ENCODE assay signal across 8 cellular contexts in the genomic region with DNA sequence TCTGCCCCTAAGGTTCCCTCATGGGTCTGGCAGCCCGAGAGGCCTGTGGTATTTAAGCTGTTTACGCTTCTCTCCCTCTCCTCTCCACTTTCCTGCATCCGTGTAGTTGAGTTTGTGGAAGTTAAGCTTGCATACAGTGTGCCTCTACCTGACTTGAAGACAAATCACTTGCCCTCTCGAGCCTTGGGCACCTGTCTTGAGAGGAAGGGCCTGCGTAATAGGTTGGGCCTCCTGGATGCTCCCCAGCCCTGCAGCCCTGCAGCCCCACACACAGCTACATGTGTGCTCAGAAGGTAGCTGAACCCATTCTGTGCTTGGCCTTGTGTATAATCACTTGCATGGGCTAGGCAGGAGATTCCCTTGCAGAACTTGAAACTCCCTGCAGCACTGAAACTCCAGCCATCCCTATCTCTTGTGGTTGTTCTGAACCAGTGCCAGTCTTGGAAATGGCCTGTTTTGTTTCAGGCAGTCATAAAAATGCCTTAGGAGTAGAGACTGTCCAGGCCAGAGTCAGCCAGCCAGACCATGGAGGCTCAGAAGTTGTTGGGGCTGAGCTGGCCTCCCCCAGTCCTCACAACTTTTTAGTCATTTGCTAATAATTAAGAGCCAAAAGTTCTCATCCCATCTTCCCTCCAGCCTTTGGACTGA.
DNase-seq lines count a peak whose midpoint lies in the region; ATAC-seq and TF ChIP-seq lines count a peak whose summit lies in the region.

No MANE protein-coding gene starts in this region.

- TF ChIP-seq CTCF in AG10803 (conservative IDR thresholded peaks at IDR 0.05; ENCODE audit: low read length) (no peak), OCI-LY3 (IDR thresholded peaks at IDR 0.05; ENCODE audit: low read depth, low read length) (no peak), CD14-positive monocyte (IDR thresholded peaks at IDR 0.05) (no peak)

- no peaks in the 10 kb centered on the region for H3K4me1 Mint-ChIP-seq in CD14-positive monocyte

- H3K79me1 ChIP-seq in neuronal stem cell (ENCODE audit: low read depth, low read length) = no peaks in the 10 kb centered on the region

- no peak overlapping the region for H4K91ac ChIP-seq in neuronal stem cell (ENCODE audit: low read depth, low read length, poor library complexity)

- peak overlapping the region in 1 of 7 donors; percentile 21 for H3K27ac Mint-ChIP-seq in CD14-positive monocyte

- no peak overlapping the region for H2AFZ ChIP-seq in OCI-LY3 (ENCODE audit: low read depth, low read length)
- H2AFZ ChIP-seq in neuronal stem cell (ENCODE audit: low read length) = no peak overlapping the region

- no peak overlapping the region for H3K4ac ChIP-seq in neuronal stem cell (ENCODE audit: low read length)

- CTCF ChIA-PET in HEK293T (lab: Yijun Ruan, JAX) = no interaction called here

- ATAC-seq in esophagus mucosa = peak; percentile 14

- H2BK12ac ChIP-seq in neuronal stem cell (ENCODE audit: low read length) = no peak overlapping the region

- peak overlapping the region; percentile 42 for H3K14ac ChIP-seq in neuronal stem cell (ENCODE audit: low read length)

- peaks cover 0 to 1% (median 0%) of the 10 kb centered on the region in 3 donors for H3K27me3 Mint-ChIP-seq in CD14-positive monocyte (ENCODE audit: low read depth in 3 of 3)

- no peak overlapping the region for H2BK15ac ChIP-seq in neuronal stem cell (ENCODE audit: low read length)

- H3K9me3 Mint-ChIP-seq in CD14-positive monocyte = peaks cover 0 to 2% (median 0%) of the 10 kb centered on the region in 7 donors

- H3K9me3 ChIP-seq in OCI-LY3 (ENCODE audit: insufficient read depth, low read length) (no peaks in the 10 kb centered on the region), neuronal stem cell (replicated peaks in 1 of 2; ENCODE audit: control insufficient read depth in 2 of 2, insufficient read depth in 1 of 2, low read depth in 1 of 2, low read length in 2 of 2) (no peaks in the 10 kb centered on the region), SJCRH30 (replicated peaks) (no peaks in the 10 kb centered on the region)

- peak overlapping the region; percentile 73 for H3K4me2 ChIP-seq in OCI-LY3 (ENCODE audit: low read length)
- no peak overlapping the region for H3K4me2 ChIP-seq in neuronal stem cell (ENCODE audit: insufficient read depth, low read length, poor library complexity, severe bottlenecking)

- no peaks in the 10 kb centered on the region for H3K79me2 ChIP-seq in OCI-LY3 (ENCODE audit: low read length)

- H3K23ac ChIP-seq in neuronal stem cell (ENCODE audit: low read depth, low read length, poor library complexity) = no peak overlapping the region

- no peak overlapping the region for H3K18ac ChIP-seq in neuronal stem cell (ENCODE audit: low read length)

- H4K8ac ChIP-seq in neuronal stem cell (ENCODE audit: low read depth, low read length) = no peak overlapping the region

- POLR2A ChIA-PET in HEK293T (lab: Yijun Ruan, JAX) = no interaction called here

- H3K4me1 ChIP-seq in OCI-LY3 (ENCODE audit: low read length) (peaks cover 68% of the 10 kb centered on the region), neuronal stem cell (ENCODE audit: control insufficient read depth in 2 of 2, insufficient read depth in 1 of 2, low read depth in 1 of 2, low read length in 2 of 2) (peaks cover 0 to 8% of the 10 kb centered on the region in 2 donors), SJCRH30 (no peaks in the 10 kb centered on the region)

- H3K9ac ChIP-seq in OCI-LY3 (ENCODE audit: low read length) (peak overlapping the region; percentile 70), neuronal stem cell (ENCODE audit: low read depth, low read length, poor library complexity) (no peak overlapping the region)

- no peak overlapping the region for H3K4me3 ChIP-seq in AG10803 (ENCODE audit: low read length)
- peak overlapping the region; percentile 29 for H3K4me3 ChIP-seq in OCI-LY3 (ENCODE audit: low read length)
- no peak overlapping the region for H3K4me3 ChIP-seq in neuronal stem cell (ENCODE audit: low read length in 2 of 2)
- no peak overlapping the region for H3K4me3 ChIP-seq in SJCRH30

- H2BK5ac ChIP-seq in neuronal stem cell (ENCODE audit: low read length) = no peak overlapping the region

- intact Hi-C loops in CD14-positive monocyte (cut with micrococcal nuclease) = no loop called here

- no peak overlapping the region for H2BK120ac ChIP-seq in neuronal stem cell (ENCODE audit: low read depth, low read length)

- peak overlapping the region; percentile 95 for H3K27ac ChIP-seq in OCI-LY3 (ENCODE audit: low read length)
- no peak overlapping the region for H3K27ac ChIP-seq in neuronal stem cell (replicated peaks; ENCODE audit: low read length)
- no peak overlapping the region for H3K27ac ChIP-seq in SJCRH30

- H3K36me3 Mint-ChIP-seq in CD14-positive monocyte = peaks cover 62 to 71% of the 10 kb centered on the region in 2 donors

- no CpG with 5 or more reads among the region's 5 CpGs for WGBS in neuronal stem cell (ENCODE audit: extremely low coverage in 2 of 2, insufficient read length in 2 of 2, insufficient replicate concordance in 1 of 2), 2 donors

- no peak overlapping the region for H2AK5ac ChIP-seq in neuronal stem cell (ENCODE audit: low read depth, low read length)

- no peak overlapping the region for H3K4me3 Mint-ChIP-seq in CD14-positive monocyte

- H4K20me1 ChIP-seq in OCI-LY3 (ENCODE audit: insufficient read depth, low read length) = no peaks in the 10 kb centered on the region

- peak; percentile 91 for DNase-seq in AG10803 (ENCODE audit: low read depth)
- no peak for DNase-seq in neuronal stem cell (ENCODE audit: low spot score)
- no peak for DNase-seq in HEK293T (ENCODE audit: extremely low spot score)
- no peak for DNase-seq in CD14-positive monocyte (ENCODE audit: low spot score)
- no peak for DNase-seq in SJCRH30
- DNase-seq in HT-29 (ENCODE audit: low spot score) = no peak

- no peaks in the 10 kb centered on the region for H3K27me3 ChIP-seq in OCI-LY3 (ENCODE audit: low read depth, low read length)
- no peaks in the 10 kb centered on the region for H3K27me3 ChIP-seq in neuronal stem cell (ENCODE audit: control insufficient read depth in 3 of 3, insufficient read depth in 3 of 3, low read depth in 1 of 3, low read length in 3 of 3)
- no peaks in the 10 kb centered on the region for H3K27me3 ChIP-seq in SJCRH30

- H3K36me3 ChIP-seq in OCI-LY3 (replicated peaks; ENCODE audit: low read depth, low read length) (peaks cover 20% of the 10 kb centered on the region), neuronal stem cell (replicated peaks in 1 of 2; ENCODE audit: control insufficient read depth in 2 of 2, insufficient read depth in 2 of 2, low read length in 2 of 2) (no peaks in the 10 kb centered on the region), SJCRH30 (no peaks in the 10 kb centered on the region)

TF ChIP-seq in HEK293T, 16 proteins besides CTCF, POLR2A, EP300 and RAD21:
- TF ChIP-seq HDGF (IDR thresholded peaks at IDR 0.05; ENCODE audit: borderline replicate concordance) (no peak), NFRKB (IDR thresholded peaks at IDR 0.05) (no peak), ARNT (IDR thresholded peaks at IDR 0.05) (no peak), FOXA1 (IDR thresholded peaks at IDR 0.05) (no peak)
TF ChIP-seq in HEK293T: peak in this region for 0.
